28 cellular contexts compared by ENCODE assay signal in genomic region chr1:244590670-244591069, GRCh38.
"Had no signal": no experiment of that assay in that cellular context is flagged by ENCODE, and none has a peak within 500 bp of the region (broad histone marks: within the 10 kb centered on the region; RNA-seq: fewer than 3 reads in every experiment).

No MANE protein-coding gene starts in this region.

- H3K27ac Mint-ChIP-seq: nephron; neural progenitor cell; progenitor cell of endocrine pancreas; stimulated activated effector memory CD8-positive, alpha-beta T cell treated with anti-CD3 and anti-CD28 coated beads, Interleukin-12 subunit alpha, Interleukin-12 subunit beta, amount 100 ng/mL, for 72 hours; stimulated activated naive B cell treated with anti-CD40 and anti-IgM and Interleukin-4, amounts not matched to agents 10 μg/mL and 1 μg/mL and 100 μg/mL, for 72 hours; stimulated activated naive CD8-positive, alpha-beta T cell treated with anti-CD3 and anti-CD28 coated beads, Interleukin-15, Interleukin-2, amounts not matched to agents 100 ng/mL and 50 ng/mL, for 24 hours had no signal

- H3K9me3 Mint-ChIP-seq: stimulated activated effector memory CD8-positive, alpha-beta T cell treated with anti-CD3 and anti-CD28 coated beads, Interleukin-12 subunit alpha, Interleukin-12 subunit beta, amount 100 ng/mL, for 72 hours had no signal

- H3K27me3 ChIP-seq: neural progenitor cell, ovary, right lobe of liver, sigmoid colon, stomach, thyroid gland, tibial nerve, upper lobe of left lung, vagina had no signal

- H3K9me3 ChIP-seq: ovary, psoas muscle, right lobe of liver, thoracic aorta, thyroid gland, vagina had no signal

- H3K27me3 Mint-ChIP-seq: progenitor cell of endocrine pancreas; stimulated activated naive B cell treated with anti-CD40 and anti-IgM and Interleukin-4, amounts not matched to agents 10 μg/mL and 1 μg/mL and 100 μg/mL, for 72 hours; stimulated activated naive CD8-positive, alpha-beta T cell treated with anti-CD3 and anti-CD28 coated beads, Interleukin-15, Interleukin-2, amounts not matched to agents 100 ng/mL and 50 ng/mL, for 24 hours had no signal

- H3K27ac ChIP-seq: neural progenitor cell, ovary, parathyroid adenoma, psoas muscle, right lobe of liver, sigmoid colon, stomach, thoracic aorta, thyroid gland, tibial nerve, upper lobe of left lung, vagina had no signal

- H3K36me3 ChIP-seq: neural progenitor cell, ovary, right lobe of liver, sigmoid colon, stomach, thoracic aorta, thyroid gland, upper lobe of left lung, vagina had no signal

- H3K4me1 ChIP-seq: neural progenitor cell, parathyroid adenoma, psoas muscle, right lobe of liver, sigmoid colon, stomach, thyroid gland, tibial nerve, upper lobe of left lung, vagina had no signal

- H3K4me3 Mint-ChIP-seq: nephron; neural progenitor cell; stimulated activated effector memory CD8-positive, alpha-beta T cell treated with anti-CD3 and anti-CD28 coated beads, Interleukin-12 subunit alpha, Interleukin-12 subunit beta, amount 100 ng/mL, for 72 hours; stimulated activated naive B cell treated with anti-CD40 and anti-IgM and Interleukin-4, amounts not matched to agents 10 μg/mL and 1 μg/mL and 100 μg/mL, for 72 hours; stimulated activated naive CD8-positive, alpha-beta T cell treated with anti-CD3 and anti-CD28 coated beads, Interleukin-15, Interleukin-2, amounts not matched to agents 100 ng/mL and 50 ng/mL, for 24 hours had no signal

- H3K36me3 Mint-ChIP-seq: neural progenitor cell; stimulated activated effector memory CD8-positive, alpha-beta T cell treated with anti-CD3 and anti-CD28 coated beads, Interleukin-12 subunit alpha, Interleukin-12 subunit beta, amount 100 ng/mL, for 72 hours; stimulated activated naive B cell treated with anti-CD40 and anti-IgM and Interleukin-4, amounts not matched to agents 10 μg/mL and 1 μg/mL and 100 μg/mL, for 72 hours had no signal

- H2AFZ ChIP-seq: neural progenitor cell, parathyroid adenoma had no signal

- H3K4me1 Mint-ChIP-seq: stimulated activated naive B cell treated with anti-CD40 and anti-IgM and Interleukin-4, amounts not matched to agents 10 μg/mL and 1 μg/mL and 100 μg/mL, for 72 hours had no signal

- ATAC-seq: psoas muscle; right cardiac atrium; right lobe of liver; stimulated activated effector memory CD8-positive, alpha-beta T cell treated with anti-CD3 and anti-CD28 coated beads, Interleukin-12 subunit alpha, Interleukin-12 subunit beta, amount 100 ng/mL, for 72 hours; stimulated activated naive B cell treated with anti-CD40 and anti-IgM and Interleukin-4, amounts not matched to agents 10 μg/mL and 1 μg/mL and 100 μg/mL, for 72 hours had no signal

- DNase-seq: occipital lobe; ovary; posterior cingulate gyrus; psoas muscle; right cardiac atrium; right lobe of liver; sigmoid colon; small intestine; stimulated activated CD4-positive, alpha-beta T cell treated with anti-CD3 and anti-CD28 coated beads, Interleukin-15, amount 100 ng/mL, for 24 hours; stimulated activated CD4-positive, alpha-beta T cell treated with anti-CD3 and anti-CD28 coated beads, Interleukin-2, amount 100 ng/mL, for 24 hours; stimulated activated CD4-positive, alpha-beta T cell treated with anti-CD3 and anti-CD28 coated beads, Interleukin-2, amount 100 ng/mL, for 48 hours; stimulated activated CD4-positive, alpha-beta T cell treated with anti-CD3 and anti-CD28 coated beads, Interleukin-4, amount 100 ng/mL, for 24 hours; stimulated activated naive B cell treated with anti-CD40 and anti-IgM and Interleukin-4, amounts not matched to agents 10 μg/mL and 1 μg/mL and 100 μg/mL, for 72 hours; stimulated activated naive CD4-positive, alpha-beta T cell treated with Interleukin-2 at 50 U/mL for 16 hours; stomach; thyroid gland; trophoblast cell; upper lobe of left lung had no signal

- H3K79me2 ChIP-seq: parathyroid adenoma had no signal

- FAIRE-seq: small intestine, urothelium cell line had no signal

- H3K4me2 ChIP-seq: neural progenitor cell had no signal

- H3K9ac ChIP-seq: neural progenitor cell, parathyroid adenoma had no signal

- H3K4me3 ChIP-seq: neural progenitor cell, ovary, psoas muscle, right lobe of liver, sigmoid colon, stomach, thoracic aorta, thyroid gland, tibial nerve, upper lobe of left lung, vagina had no signal
